ENCODE assay signal across 1 cellular context in genomic region chr2:69645026-69645425, GRCh38.
TF ChIP-seq lines count a peak whose summit lies in the region.

No MANE protein-coding gene starts in this region.

TF ChIP-seq in HepG2, 621 proteins besides CTCF, POLR2A, EP300 and RAD21:
- TF ChIP-seq CEBPZ (IDR thresholded peaks at IDR 0.05; ENCODE audit: low read length) (no peak), SOX5 (CRISPR knock-in tag; IDR thresholded peaks at IDR 0.05; ENCODE audit: borderline replicate concordance) (0 out of 2 replicates have a peak, but pooled peaks have one; percentile 6)
